Comparison of ENCODE assay signal across 17 cellular contexts in the genomic region with DNA sequence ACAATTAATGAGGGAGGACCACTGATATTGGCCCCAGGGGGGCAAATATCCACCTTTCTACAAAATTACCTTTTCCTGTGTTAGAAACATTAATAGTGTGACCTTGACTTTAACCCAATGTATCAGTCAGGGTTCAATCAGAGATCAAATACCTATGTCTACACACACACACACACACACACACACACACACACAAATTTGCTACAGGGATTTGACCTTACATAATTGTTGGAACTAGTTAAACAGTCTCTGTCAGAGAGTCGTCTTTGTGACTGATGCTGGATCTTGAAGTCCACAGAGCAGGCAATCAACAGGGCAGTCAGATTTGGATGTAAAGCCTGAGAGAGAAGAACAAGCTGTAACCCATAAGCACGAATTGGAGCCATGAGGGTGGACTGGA. TPM values are rescaled to one million over a fixed set of nuclear protein-coding genes. Genes with fewer than 3 reads are reported as not detected.
DNase-seq lines count a peak whose midpoint lies in the region; ATAC-seq and TF ChIP-seq lines count a peak whose summit lies in the region.
"Had no signal": no experiment of that assay in that cellular context is flagged by ENCODE, and none has a peak within 500 bp of the region (broad histone marks: within the 10 kb centered on the region; RNA-seq: fewer than 3 reads in every experiment).

No MANE protein-coding gene starts in this region.

- H3K79me2 ChIP-seq in GM23248 (ENCODE audit: insufficient read depth) = no peaks in the 10 kb centered on the region
- H3K79me2 ChIP-seq in smooth muscle cell (ENCODE audit: low read depth) = no peaks in the 10 kb centered on the region
- H3K79me2 ChIP-seq: hepatocyte had no signal

- H3F3A ChIP-seq in GM23248 (ENCODE audit: insufficient read depth) (peaks cover 38% of the 10 kb centered on the region), smooth muscle cell (ENCODE audit: low read depth) (no peaks in the 10 kb centered on the region)

- H3K4me3 ChIP-seq in GM23248 (peak overlapping the region; percentile 25; the same call in 1 of the 2 replicates), liver (ENCODE audit: low read depth in 1 of 3, low read length in 3 of 3) (no peak overlapping the region), smooth muscle cell (no peak overlapping the region)
- H3K4me3 ChIP-seq: hepatocyte had no signal

- H3K9me3 ChIP-seq in GM23248 (ENCODE audit: low read depth) = no peaks in the 10 kb centered on the region
- no peaks in the 10 kb centered on the region for H3K9me3 ChIP-seq in liver (ENCODE audit: control insufficient read depth in 4 of 4, low read length in 3 of 4)
- no peaks in the 10 kb centered on the region for H3K9me3 ChIP-seq in smooth muscle cell (replicated peaks; ENCODE audit: low read depth)

- H2AFZ ChIP-seq in GM23248 (peak overlapping the region; percentile 65), smooth muscle cell (ENCODE audit: low read depth) (no peak overlapping the region)
- H2AFZ ChIP-seq: hepatocyte had no signal

- no peak for TF ChIP-seq RAD21 in liver (IDR thresholded peaks at IDR 0.05)

- TF ChIP-seq CTCF in liver (IDR thresholded peaks at IDR 0.05; ENCODE audit: low read depth, low read length, missing input control) (no peak), smooth muscle cell (IDR thresholded peaks at IDR 0.05; ENCODE audit: borderline replicate concordance, insufficient read depth, poor library complexity, severe bottlenecking) (no peak)

- H3K27ac Mint-ChIP-seq in activated T-helper 17 cell treated with anti-CD3 and anti-CD28 coated beads, Interleukin-2, amount 50 U/mL, for 72 hours = peak overlapping the region; percentile 27
- no peak overlapping the region for H3K27ac Mint-ChIP-seq in activated CD4-positive, alpha-beta T cell treated with anti-CD3 and anti-CD28 coated beads, Interleukin-2, amount 10 ng/mL, durations not matched to agents 7 days and 5 days
- H3K27ac Mint-ChIP-seq: activated naive CD8-positive, alpha-beta T cell treated with anti-CD3 and anti-CD28 coated beads, Interleukin-2, amount 10 ng/mL, durations not matched to agents 7 days and 5 days had no signal

- peak overlapping the region; percentile 58 for H3K27ac ChIP-seq in GM23248
- no peak overlapping the region for H3K27ac ChIP-seq in liver (ENCODE audit: low read depth in 1 of 2, low read length in 2 of 2)
- peak overlapping the region; percentile 62 for H3K27ac ChIP-seq in smooth muscle cell (ENCODE audit: low read depth)
- H3K27ac ChIP-seq: hepatocyte had no signal

- H3K27me3 ChIP-seq in GM23248 (replicated peaks; ENCODE audit: insufficient read depth) = no peaks in the 10 kb centered on the region
- no peaks in the 10 kb centered on the region for H3K27me3 ChIP-seq in liver (ENCODE audit: control insufficient read depth in 4 of 4, insufficient read depth in 4 of 4, low read length in 3 of 4)
- no peaks in the 10 kb centered on the region for H3K27me3 ChIP-seq in smooth muscle cell (ENCODE audit: low read depth)
- H3K27me3 ChIP-seq: hepatocyte had no signal

- H3K9me2 ChIP-seq in GM23248 (ENCODE audit: insufficient read depth) = no peaks in the 10 kb centered on the region

- in situ Hi-C loops in GM23248 (cut with MboI) = loop anchor here (25.0 kb wide), 1 partner anchor 680 kb away; no protein-coding TSS in a partner anchor

- ATAC-seq in activated T-helper 17 cell treated with anti-CD3 and anti-CD28 coated beads, Interleukin-2, amount 50 U/mL, for 72 hours (replicated peaks) = no peak

- CTCF ChIA-PET in activated CD4-positive, alpha-beta T cell treated with anti-CD3 and anti-CD28 coated beads, Interleukin-2, amount 10 ng/mL, durations not matched to agents 7 days and 5 days (lab: Charles Lee) = interaction anchor here (0.7 kb wide), 1 partner anchor 71 kb away, joined by 3 read pairs; no protein-coding TSS in a partner anchor

- H3K36me3 Mint-ChIP-seq in activated T-helper 17 cell treated with anti-CD3 and anti-CD28 coated beads, Interleukin-2, amount 50 U/mL, for 72 hours (ENCODE audit: low read depth) = no peaks in the 10 kb centered on the region
- no peaks in the 10 kb centered on the region for H3K36me3 Mint-ChIP-seq in activated CD4-positive, alpha-beta T cell treated with anti-CD3 and anti-CD28 coated beads, Interleukin-2, amount 10 ng/mL, durations not matched to agents 7 days and 5 days (ENCODE audit: low read depth)
- H3K36me3 Mint-ChIP-seq: activated naive CD8-positive, alpha-beta T cell treated with anti-CD3 and anti-CD28 coated beads, Interleukin-2, amount 10 ng/mL, durations not matched to agents 7 days and 5 days had no signal

- WGBS in GM23248 (ENCODE audit: low coverage in 1 of 2, low lambda C conversion rate in 2 of 2, missing lambda C conversion rate in 2 of 2), 2 experiments = 12 to 14% methylated on average over 2 of the region's 2 CpGs
- WGBS in liver = 35% methylated on average over 2 of the region's 2 CpGs
- WGBS in smooth muscle cell (ENCODE audit: low lambda C conversion rate) = 78% methylated on average over 2 of the region's 2 CpGs

- no peaks in the 10 kb centered on the region for H3K4me1 Mint-ChIP-seq in activated T-helper 17 cell treated with anti-CD3 and anti-CD28 coated beads, Interleukin-2, amount 50 U/mL, for 72 hours
- H3K4me1 Mint-ChIP-seq in activated CD4-positive, alpha-beta T cell treated with anti-CD3 and anti-CD28 coated beads, Interleukin-2, amount 10 ng/mL, durations not matched to agents 7 days and 5 days = peaks cover 7% of the 10 kb centered on the region

- H3K27me3 Mint-ChIP-seq in activated T-helper 17 cell treated with anti-CD3 and anti-CD28 coated beads, Interleukin-2, amount 50 U/mL, for 72 hours = peaks cover 17% of the 10 kb centered on the region
- H3K27me3 Mint-ChIP-seq in activated CD4-positive, alpha-beta T cell treated with anti-CD3 and anti-CD28 coated beads, Interleukin-2, amount 10 ng/mL, durations not matched to agents 7 days and 5 days = peaks cover 17% of the 10 kb centered on the region

- H4K20me1 ChIP-seq in GM23248 (ENCODE audit: insufficient read depth) (no peaks in the 10 kb centered on the region), smooth muscle cell (ENCODE audit: low read depth) (no peaks in the 10 kb centered on the region)

- no peaks in the 10 kb centered on the region for H3K9me3 Mint-ChIP-seq in activated T-helper 17 cell treated with anti-CD3 and anti-CD28 coated beads, Interleukin-2, amount 50 U/mL, for 72 hours
- no peaks in the 10 kb centered on the region for H3K9me3 Mint-ChIP-seq in activated CD4-positive, alpha-beta T cell treated with anti-CD3 and anti-CD28 coated beads, Interleukin-2, amount 10 ng/mL, durations not matched to agents 7 days and 5 days
- H3K9me3 Mint-ChIP-seq: activated naive CD8-positive, alpha-beta T cell treated with anti-CD3 and anti-CD28 coated beads, Interleukin-2, amount 10 ng/mL, durations not matched to agents 7 days and 5 days; activated T-cell treated with anti-CD3 and anti-CD28 coated beads, Interleukin-2, amount 50 U/mL, for 4 hours had no signal

- no peak overlapping the region for H3K9ac ChIP-seq in GM23248
- H3K9ac ChIP-seq in liver (ENCODE audit: low read depth in 1 of 2, low read length in 2 of 2) = no peak overlapping the region
- H3K9ac ChIP-seq in smooth muscle cell (ENCODE audit: low read depth) = no peak overlapping the region

- DNase-seq in GM23248 = no peak
- no peak for DNase-seq in smooth muscle cell (lab: John Stamatoyannopoulos, UW; ENCODE audit: unreplicated experiment)
- DNase-seq in activated CD4-positive, alpha-beta T cell treated with anti-CD3 and anti-CD28 coated beads, Interleukin-2, amount 10 ng/mL, durations not matched to agents 7 days and 5 days = no peak
- DNase-seq in NK-92 treated with Interleukin-12 subunit alpha and Interleukin-12 subunit beta, amount 100 ng/mL, for 24 hours (lab: John Stamatoyannopoulos, UW) = no peak
- no peak for DNase-seq in activated naive CD4-positive, alpha-beta T cell treated with Interleukin-2 at 50 U/mL for 16 hours
- DNase-seq in T-helper 2 cell = no peak
- DNase-seq: activated naive CD8-positive, alpha-beta T cell treated with anti-CD3 and anti-CD28 coated beads, Interleukin-2, amount 10 ng/mL, durations not matched to agents 7 days and 5 days; activated T-cell treated with anti-CD3 and anti-CD28 coated beads, Interleukin-2, amount 50 U/mL, for 4 hours; central memory CD4-positive, alpha-beta T cell; effector CD8-positive, alpha-beta T cell; midbrain; stimulated activated CD4-positive, alpha-beta T cell treated with anti-CD3 and anti-CD28 coated beads, Interleukin-2, amount 100 ng/mL, for 48 hours had no signal

- peak overlapping the region; percentile 36 for H3K4me3 Mint-ChIP-seq in activated T-helper 17 cell treated with anti-CD3 and anti-CD28 coated beads, Interleukin-2, amount 50 U/mL, for 72 hours
- H3K4me3 Mint-ChIP-seq in activated CD4-positive, alpha-beta T cell treated with anti-CD3 and anti-CD28 coated beads, Interleukin-2, amount 10 ng/mL, durations not matched to agents 7 days and 5 days = no peak overlapping the region
- H3K4me3 Mint-ChIP-seq: activated T-cell treated with anti-CD3 and anti-CD28 coated beads, Interleukin-2, amount 50 U/mL, for 4 hours had no signal

- H3K4me1 ChIP-seq in GM23248 (ENCODE audit: insufficient read depth) (peaks cover 28% of the 10 kb centered on the region), liver (ENCODE audit: control insufficient read depth in 4 of 4, insufficient read depth in 4 of 4, low read length in 3 of 4) (peaks cover 0 to 5% (median 2%) of the 10 kb centered on the region in 4 donors), smooth muscle cell (ENCODE audit: low read depth) (peaks cover 10% of the 10 kb centered on the region)

- peak overlapping the region; percentile 41 for H3K4me2 ChIP-seq in GM23248 (ENCODE audit: unreplicated experiment)
- no peak overlapping the region for H3K4me2 ChIP-seq in smooth muscle cell
- H3K4me2 ChIP-seq: hepatocyte had no signal

- H3K36me3 ChIP-seq in GM23248 (ENCODE audit: low read depth) (no peaks in the 10 kb centered on the region), liver (ENCODE audit: control insufficient read depth in 4 of 4, insufficient read depth in 3 of 4, low read depth in 1 of 4, low read length in 3 of 4) (peaks cover 0 to 18% (median 16%) of the 10 kb centered on the region in 4 donors), smooth muscle cell (ENCODE audit: low read depth) (no peaks in the 10 kb centered on the region)

- POLR2A ChIA-PET in activated CD4-positive, alpha-beta T cell treated with anti-CD3 and anti-CD28 coated beads, Interleukin-2, amount 10 ng/mL, durations not matched to agents 7 days and 5 days (lab: Charles Lee) = no interaction called here

TF ChIP-seq in liver, 16 proteins besides CTCF, POLR2A, EP300 and RAD21 (continues in another document):
- no peak for TF ChIP-seq JUND (IDR thresholded peaks at IDR 0.05)
- no peak for TF ChIP-seq GABPA (IDR thresholded peaks at IDR 0.05 in 1 of 2, conservative IDR thresholded peaks at IDR 0.05 in 1 of 2)

RNA-seq across cellular contexts. Expression of a gene that starts 32.5 kb away (rescaled TPM):
- 0.97 TPM in 1 of 2 replicates, not detected in the other for total RNA-seq in GM23248 (2014; rRNA removed; shearing (Covaris generic))
- polyA plus RNA-seq in GM23248 (2016; fragmentation: Nextera tagmentation; extraction: Ambion mirVana) (0.48 and 0.96 TPM in 2 replicates), liver (100 to 1,000 TPM; 201 to 215 TPM), smooth muscle cell (0.15 and 0.29 TPM in 2 replicates)
- total RNA-seq in activated T-helper 17 cell treated with anti-CD3 and anti-CD28 coated beads, Interleukin-2, amount 50 U/mL, for 72 hours = not detected
- total RNA-seq in liver (100 to 1,000 TPM; 184 to 230 TPM), smooth muscle cell (not detected in 2 replicates)
- total RNA-seq in activated CD4-positive, alpha-beta T cell treated with anti-CD3 and anti-CD28 coated beads, Interleukin-2, amount 10 ng/mL, durations not matched to agents 7 days and 5 days = not detected
- total RNA-seq: activated naive CD8-positive, alpha-beta T cell treated with anti-CD3 and anti-CD28 coated beads, Interleukin-2, amount 10 ng/mL, durations not matched to agents 7 days and 5 days; kidney epithelial cell; sciatic nerve had no signal

Comparison
In these comparisons a context has a peak if more than half of its experiments do, and no peak if none do; other contexts are left out.
1. H3K27ac ChIP-seq: peak in GM23248 (single experiment) and smooth muscle cell (single experiment); none in liver (0 of 2).
2. RNA of a gene that starts 32.5 kb away (total RNA-seq): 184 to 230 TPM in liver; 0.97 TPM in GM23248, not detected in activated T-helper 17 cell treated with anti-CD3 and anti-CD28 coated beads, Interleukin-2, amount 50 U/mL, for 72 hours, not detected in smooth muscle cell and not detected in activated CD4-positive, alpha-beta T cell treated with anti-CD3 and anti-CD28 coated beads, Interleukin-2, amount 10 ng/mL, durations not matched to agents 7 days and 5 days; every median in the first group is over 10 times any median in the second.